Comparison of ENCODE assay signal across 28 cellular contexts in the genomic region with DNA sequence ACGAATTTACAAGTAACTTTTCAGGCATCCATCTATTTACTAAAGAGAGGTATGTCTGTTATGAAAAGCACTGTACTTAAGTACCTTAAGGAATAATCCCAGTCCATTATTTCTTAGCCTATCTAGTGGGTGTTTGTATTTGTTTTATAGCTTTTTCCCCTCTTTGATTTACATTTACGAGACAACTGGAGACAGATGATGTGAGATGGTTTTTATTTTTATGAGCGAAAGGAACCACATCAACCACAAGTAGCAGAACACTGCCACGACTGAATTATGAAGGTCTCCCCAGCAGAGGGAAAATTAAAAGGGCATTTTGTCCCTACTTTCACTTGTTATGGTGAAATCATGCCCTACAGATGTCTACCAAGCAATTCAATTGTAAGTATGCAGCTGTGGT.
DNase-seq lines count a peak whose midpoint lies in the region; ATAC-seq and TF ChIP-seq lines count a peak whose summit lies in the region.
"Had no signal": no experiment of that assay in that cellular context is flagged by ENCODE, and none has a peak within 500 bp of the region (broad histone marks: within the 10 kb centered on the region; RNA-seq: fewer than 3 reads in every experiment).

No MANE protein-coding gene starts in this region.

- no peak overlapping the region for H3K27ac Mint-ChIP-seq in HFFc6
- peak overlapping the region; percentile 19 to 48 (median 41) for H3K27ac Mint-ChIP-seq in nephron
- no peak overlapping the region for H3K27ac Mint-ChIP-seq in activated CD4-positive, alpha-beta T cell treated with anti-CD3 and anti-CD28 coated beads for 36 hours
- H3K27ac Mint-ChIP-seq: activated CD8-positive, alpha-beta T cell treated with anti-CD3 and anti-CD28 coated beads for 36 hours; activated naive CD8-positive, alpha-beta T cell treated with anti-CD3 and anti-CD28 coated beads for 36 hours; CD8-positive, alpha-beta memory T cell had no signal

- H3K4me1 Mint-ChIP-seq in HFFc6 (ENCODE audit: low read depth) (no peaks in the 10 kb centered on the region), nephron (peaks cover 38% of the 10 kb centered on the region)
- H3K4me1 Mint-ChIP-seq in activated CD4-positive, alpha-beta T cell treated with anti-CD3 and anti-CD28 coated beads for 36 hours: no peaks in the 10 kb centered on the region
- H3K4me1 Mint-ChIP-seq: activated naive CD8-positive, alpha-beta T cell treated with anti-CD3 and anti-CD28 coated beads for 36 hours; CD8-positive, alpha-beta memory T cell had no signal

- no peak overlapping the region for H3K27ac ChIP-seq in SK-N-MC
- H3K27ac ChIP-seq: lower lobe of right lung, psoas muscle, stomach, tibial artery had no signal

- H3K36me3 ChIP-seq in SK-N-MC (ENCODE audit: insufficient read depth, low read length): no peaks in the 10 kb centered on the region
- H3K36me3 ChIP-seq: lower lobe of right lung, stomach, tibial artery had no signal

- H3K27me3 Mint-ChIP-seq in HFFc6 (ENCODE audit: insufficient read depth) (peaks cover 11% of the 10 kb centered on the region; the same call in 1 of the 2 replicates), nephron (ENCODE audit: low read depth) (no peaks in the 10 kb centered on the region)
- no peaks in the 10 kb centered on the region for H3K27me3 Mint-ChIP-seq in activated CD4-positive, alpha-beta T cell treated with anti-CD3 and anti-CD28 coated beads for 36 hours
- H3K27me3 Mint-ChIP-seq: activated CD8-positive, alpha-beta T cell treated with anti-CD3 and anti-CD28 coated beads for 36 hours; activated naive CD8-positive, alpha-beta T cell treated with anti-CD3 and anti-CD28 coated beads for 36 hours; CD8-positive, alpha-beta memory T cell had no signal

- intact Hi-C loops in activated CD4-positive, alpha-beta T cell treated with anti-CD3 and anti-CD28 coated beads for 36 hours (cut with DNase I, micrococcal nuclease): no loop called here

- H3K9me3 ChIP-seq in SK-N-MC (ENCODE audit: low read depth, low read length): no peaks in the 10 kb centered on the region
- H3K9me3 ChIP-seq: lower lobe of right lung, psoas muscle, stomach, tibial artery had no signal

- no peak overlapping the region for H3K4me3 Mint-ChIP-seq in HFFc6
- H3K4me3 Mint-ChIP-seq in nephron: no peak overlapping the region
- no peak overlapping the region for H3K4me3 Mint-ChIP-seq in activated CD4-positive, alpha-beta T cell treated with anti-CD3 and anti-CD28 coated beads for 36 hours
- H3K4me3 Mint-ChIP-seq: activated CD8-positive, alpha-beta T cell treated with anti-CD3 and anti-CD28 coated beads for 36 hours; activated naive CD8-positive, alpha-beta T cell treated with anti-CD3 and anti-CD28 coated beads for 36 hours; CD8-positive, alpha-beta memory T cell had no signal

- TF ChIP-seq CTCF in HFFc6 (IDR thresholded peaks at IDR 0.05) (no peak), nephron (IDR thresholded peaks at IDR 0.05; ENCODE audit: unreplicated experiment in 3 of 3) (no peak)

- DNase-seq in EH (ENCODE audit: low read depth): peak; percentile 38
- DNase-seq in HFFc6: peak; percentile 1
- DNase-seq in SK-N-MC (ENCODE audit: low read depth, low spot score): peak; percentile 88
- DNase-seq in NCI-H2081 treated with DMSO at 0.1 percent for 48 hours (lab: John Stamatoyannopoulos, UW): no peak
- DNase-seq in COLO829 (ENCODE audit: low spot score): no peak
- no peak for DNase-seq in NCI-H510A (lab: John Stamatoyannopoulos, UW)
- no peak for DNase-seq in activated CD4-positive, alpha-beta T cell treated with anti-CD3 and anti-CD28 coated beads for 36 hours
- DNase-seq: activated CD4-positive, CD25-positive, alpha-beta regulatory T cell treated with anti-CD3 and anti-CD28 coated beads, Interleukin-2, amount 50 U/mL, for 72 hours; activated CD8-positive, alpha-beta T cell treated with anti-CD3 and anti-CD28 coated beads for 36 hours; activated effector memory CD4-positive, alpha-beta T cell treated with Interleukin-2 at 50 U/mL for 16 hours; activated naive CD8-positive, alpha-beta T cell treated with anti-CD3 and anti-CD28 coated beads for 36 hours; activated T-cell treated with anti-CD3 and anti-CD28 coated beads for 4 hours; CD8-positive, alpha-beta memory T cell; central memory CD4-positive, alpha-beta T cell; dermis blood vessel endothelial cell; DMS153; glutamatergic neuron; kidney glomerular epithelial cell; lower lobe of right lung; NCI-H1930; NCI-H446; psoas muscle; SIG-M5; stimulated activated CD8-positive, alpha-beta memory T cell treated with anti-CD3 and anti-CD28 coated beads, Interleukin-4, amount 100 ng/mL, for 48 hours; stomach; T-helper 1 cell; tibial artery had no signal

- H3K36me3 Mint-ChIP-seq in HFFc6 (ENCODE audit: low read depth) (no peaks in the 10 kb centered on the region), nephron (ENCODE audit: low read depth) (no peaks in the 10 kb centered on the region)
- no peaks in the 10 kb centered on the region for H3K36me3 Mint-ChIP-seq in activated CD4-positive, alpha-beta T cell treated with anti-CD3 and anti-CD28 coated beads for 36 hours (ENCODE audit: low read depth)
- H3K36me3 Mint-ChIP-seq: activated naive CD8-positive, alpha-beta T cell treated with anti-CD3 and anti-CD28 coated beads for 36 hours; CD8-positive, alpha-beta memory T cell had no signal

- POLR2A ChIA-PET in activated CD4-positive, alpha-beta T cell treated with anti-CD3 and anti-CD28 coated beads for 36 hours (lab: Charles Lee): no interaction called here

- 0 out of 2 replicates have a peak overlapping the region, but pooled peaks have one; percentile 2 for H3K4me3 ChIP-seq in SK-N-MC
- H3K4me3 ChIP-seq: lower lobe of right lung, psoas muscle, stomach, tibial artery had no signal

- no peak overlapping the region for H3K9ac ChIP-seq in SK-N-MC (ENCODE audit: insufficient read length)

- no peak for ATAC-seq in activated CD4-positive, alpha-beta T cell treated with anti-CD3 and anti-CD28 coated beads for 36 hours
- ATAC-seq: activated CD8-positive, alpha-beta T cell treated with anti-CD3 and anti-CD28 coated beads for 36 hours; lower lobe of right lung; psoas muscle had no signal

- CTCF ChIA-PET in activated CD4-positive, alpha-beta T cell treated with anti-CD3 and anti-CD28 coated beads for 36 hours (lab: Charles Lee): no interaction called here

- H3K9me3 Mint-ChIP-seq in HFFc6 (no peaks in the 10 kb centered on the region), nephron (no peaks in the 10 kb centered on the region)
- H3K9me3 Mint-ChIP-seq in activated CD4-positive, alpha-beta T cell treated with anti-CD3 and anti-CD28 coated beads for 36 hours (ENCODE audit: low read depth): peaks cover 1% of the 10 kb centered on the region
- H3K9me3 Mint-ChIP-seq: activated CD8-positive, alpha-beta T cell treated with anti-CD3 and anti-CD28 coated beads for 36 hours; activated naive CD8-positive, alpha-beta T cell treated with anti-CD3 and anti-CD28 coated beads for 36 hours had no signal

Comparison
In these comparisons a context has a peak if more than half of its experiments do, and no peak if none do; other contexts are left out.
1. DNase-seq: peak in EH (single experiment), HFFc6 (single experiment) and SK-N-MC (single experiment); none in NCI-H2081 treated with DMSO at 0.1 percent for 48 hours (single experiment), COLO829 (single experiment), NCI-H510A (single experiment) and activated CD4-positive, alpha-beta T cell treated with anti-CD3 and anti-CD28 coated beads for 36 hours (single experiment).
2. H3K27ac Mint-ChIP-seq: peak in nephron (3 of 3); none in HFFc6 (single experiment) and activated CD4-positive, alpha-beta T cell treated with anti-CD3 and anti-CD28 coated beads for 36 hours (single experiment).